14 cellular contexts compared by ENCODE assay signal in genomic region chr4:158316264-158316663, GRCh38.
DNase-seq lines count a peak whose midpoint lies in the region; ATAC-seq and TF ChIP-seq lines count a peak whose summit lies in the region.
"Had no signal": no experiment of that assay in that cellular context is flagged by ENCODE, and none has a peak within 500 bp of the region (broad histone marks: within the 10 kb centered on the region; RNA-seq: fewer than 3 reads in every experiment).

No MANE protein-coding gene starts in this region.

- no peak overlapping the region for H3K4me3 Mint-ChIP-seq in osteocyte (ENCODE audit: unreplicated experiment)
- H3K4me3 Mint-ChIP-seq: activated T-helper 1 cell treated with anti-CD3 and anti-CD28 coated beads, Interleukin-12 subunit alpha, Interleukin-12 subunit beta, Interleukin-2, Interleukin-4 antibody, amounts not matched to agents 30 ng/mL and 10 ng/mL and 1 ng/mL, durations not matched to agents 14 hours and 24 hours and 36 hours; CD4-positive, CD25-positive, alpha-beta regulatory T cell; WTC11 had no signal

- no peaks in the 10 kb centered on the region for H3K27me3 ChIP-seq in upper lobe of left lung

- peaks cover 18% of the 10 kb centered on the region for H3K9me3 Mint-ChIP-seq in osteocyte (ENCODE audit: unreplicated experiment)
- H3K9me3 Mint-ChIP-seq: activated T-helper 1 cell treated with anti-CD3 and anti-CD28 coated beads, Interleukin-12 subunit alpha, Interleukin-12 subunit beta, Interleukin-2, Interleukin-4 antibody, amounts not matched to agents 30 ng/mL and 10 ng/mL and 1 ng/mL, durations not matched to agents 14 hours and 24 hours and 36 hours had no signal

- WGBS in upper lobe of left lung, 2 donors: 79 to 81% methylated on average over 1 of the region's 1 CpG

- TF ChIP-seq EP300 in upper lobe of left lung (IDR thresholded peaks at IDR 0.05): no peak

- peaks cover 42% of the 10 kb centered on the region for H3K4me1 Mint-ChIP-seq in osteocyte (ENCODE audit: unreplicated experiment)
- H3K4me1 Mint-ChIP-seq: CD4-positive, CD25-positive, alpha-beta regulatory T cell; WTC11 had no signal

- H3K27ac Mint-ChIP-seq in osteocyte (ENCODE audit: unreplicated experiment): peak overlapping the region; percentile 94
- H3K27ac Mint-ChIP-seq: activated T-helper 1 cell treated with anti-CD3 and anti-CD28 coated beads, Interleukin-12 subunit alpha, Interleukin-12 subunit beta, Interleukin-2, Interleukin-4 antibody, amounts not matched to agents 30 ng/mL and 10 ng/mL and 1 ng/mL, durations not matched to agents 14 hours and 24 hours and 36 hours; CD4-positive, CD25-positive, alpha-beta regulatory T cell; WTC11 had no signal

- TF ChIP-seq CTCF in osteocyte (IDR thresholded peaks at IDR 0.05): no peak
- TF ChIP-seq CTCF in upper lobe of left lung (IDR thresholded peaks at IDR 0.05): no peak

- no peak overlapping the region for H3K27ac ChIP-seq in upper lobe of left lung
- H3K27ac ChIP-seq: RWPE1 had no signal

- ATAC-seq in GM19023 (IDR thresholded peaks at IDR 0.05; ENCODE audit: unreplicated experiment): peak; percentile 50
- peak; percentile 90 for ATAC-seq in HG02884 (IDR thresholded peaks at IDR 0.05; ENCODE audit: unreplicated experiment)
- ATAC-seq in upper lobe of left lung (ENCODE audit: low FRiP score in 2 of 2): no peak
- ATAC-seq in HG02840 (IDR thresholded peaks at IDR 0.05; ENCODE audit: low FRiP score, unreplicated experiment): no peak
- ATAC-seq in HG03045 (IDR thresholded peaks at IDR 0.05; ENCODE audit: unreplicated experiment): no peak
- ATAC-seq: HepG2, WTC11 had no signal

- H3K36me3 ChIP-seq in upper lobe of left lung: no peaks in the 10 kb centered on the region

- H3K36me3 Mint-ChIP-seq in osteocyte (ENCODE audit: unreplicated experiment): no peaks in the 10 kb centered on the region
- H3K36me3 Mint-ChIP-seq: CD4-positive, CD25-positive, alpha-beta regulatory T cell had no signal

- H3K4me1 ChIP-seq in upper lobe of left lung: no peaks in the 10 kb centered on the region

- no peak for TF ChIP-seq POLR2A in upper lobe of left lung (IDR thresholded peaks at IDR 0.05)

- DNase-seq in OCI-M1 (lab: John Stamatoyannopoulos, UW) (peak; percentile 39), osteocyte (ENCODE audit: extremely low spot score, unreplicated experiment) (no peak), upper lobe of left lung (no peak), NCI-H446 (lab: John Stamatoyannopoulos, UW) (no peak)
- DNase-seq: CD4-positive, CD25-positive, alpha-beta regulatory T cell had no signal

- H3K27me3 Mint-ChIP-seq in osteocyte (ENCODE audit: unreplicated experiment): no peaks in the 10 kb centered on the region
- H3K27me3 Mint-ChIP-seq: CD4-positive, CD25-positive, alpha-beta regulatory T cell had no signal

- no peaks in the 10 kb centered on the region for H3K9me3 ChIP-seq in upper lobe of left lung

- no peak overlapping the region for H3K4me3 ChIP-seq in upper lobe of left lung
- H3K4me3 ChIP-seq: lung had no signal

Comparison
In these comparisons a context has a peak if more than half of its experiments do, and no peak if none do; other contexts are left out.
1. ATAC-seq: peak in GM19023 (single experiment) and HG02884 (single experiment); none in upper lobe of left lung (0 of 2), HG02840 (single experiment) and HG03045 (single experiment).